Comparison of ENCODE assay signal across 30 cellular contexts in the genomic region with DNA sequence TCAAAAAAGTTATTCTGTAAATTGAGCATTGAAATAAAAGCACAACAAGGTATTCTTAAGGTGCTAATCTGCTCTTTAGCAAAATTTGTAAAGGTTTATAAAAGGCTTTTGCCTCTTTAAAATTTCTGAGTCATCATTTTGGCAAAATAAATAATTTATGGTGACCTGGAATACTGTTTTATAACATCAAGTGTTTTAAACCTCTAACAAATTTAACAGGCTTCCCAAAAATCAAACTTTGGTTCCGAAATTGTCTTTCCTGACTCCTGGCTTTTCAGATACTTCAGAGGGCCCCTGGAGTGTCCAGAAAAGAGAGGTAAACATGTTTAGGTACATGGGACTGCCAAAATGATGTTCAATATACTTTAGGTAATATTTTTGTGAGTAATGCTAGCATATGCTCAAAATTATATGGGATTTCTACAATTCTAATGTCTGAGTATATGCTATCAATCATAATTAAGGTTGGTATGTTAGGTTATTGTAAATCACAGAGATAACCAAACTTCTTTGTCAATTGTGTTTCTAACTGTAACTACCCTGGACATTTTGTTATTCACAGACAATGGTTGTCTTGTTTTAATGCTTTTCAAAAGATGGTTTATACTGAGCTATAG.
"Had no signal": no experiment of that assay in that cellular context is flagged by ENCODE, and none has a peak within 500 bp of the region (broad histone marks: within the 10 kb centered on the region; RNA-seq: fewer than 3 reads in every experiment).

No MANE protein-coding gene starts in this region.

- DNase-seq: activated CD4-positive, alpha-beta memory T cell treated with anti-CD3 and anti-CD28 coated beads for 36 hours; activated CD4-positive, alpha-beta T cell treated with anti-CD3 and anti-CD28 coated beads for 36 hours; activated CD4-positive, alpha-beta T cell treated with anti-CD3 and anti-CD28 coated beads, Interleukin-2, amount 10 ng/mL, durations not matched to agents 24 days and 14 days; activated CD4-positive, CD25-positive, alpha-beta regulatory T cell; activated CD4-positive, CD25-positive, alpha-beta regulatory T cell treated with anti-CD3 and anti-CD28 coated beads, Interleukin-2, amount 50 U/mL, for 72 hours; activated CD8-positive, alpha-beta memory T cell treated with anti-CD3 and anti-CD28 coated beads, Interleukin-2, amount 50 U/mL, for 48 hours; activated CD8-positive, alpha-beta T cell treated with anti-CD3 and anti-CD28 coated beads, Interleukin-2, amount 10 ng/mL, durations not matched to agents 7 days and 5 days; activated effector memory CD4-positive, alpha-beta T cell treated with Interleukin-2 at 50 U/mL for 16 hours; activated gamma-delta T cell treated with Interleukin-2 at 50 U/mL for 16 hours; activated naive CD4-positive, alpha-beta T cell treated with anti-CD3 and anti-CD28 coated beads, Interleukin-2, amount 50 U/mL, for 16 hours; activated naive CD4-positive, alpha-beta T cell treated with Interleukin-2 at 50 U/mL for 16 hours; activated T-cell treated with anti-CD3 and anti-CD28 coated beads for 4 hours; activated T-cell treated with anti-CD3 and anti-CD28 coated beads, Interleukin-2, amount 50 U/mL, for 24 hours; activated T-cell treated with anti-CD3 and anti-CD28 coated beads, Interleukin-2, amount 50 U/mL, for 72 hours; amniotic stem cell; anterior cingulate cortex; brain microvascular endothelial cell; dorsolateral prefrontal cortex; effector memory CD4-positive, alpha-beta T cell; endodermal cell; foreskin fibroblast; glutamatergic neuron; heart left ventricle; T-helper 2 cell had no signal

- FAIRE-seq: astrocyte, bronchial epithelial cell, frontal cortex had no signal

- H3K36me3 ChIP-seq: brain microvascular endothelial cell, heart left ventricle had no signal

- H3K27me3 ChIP-seq: brain microvascular endothelial cell, heart left ventricle had no signal

- H3K4me3 ChIP-seq: coronary artery, dorsolateral prefrontal cortex, heart left ventricle had no signal

- H3K27ac ChIP-seq: brain microvascular endothelial cell, coronary artery, dorsolateral prefrontal cortex, heart left ventricle had no signal

- ATAC-seq: activated CD4-positive, alpha-beta T cell treated with anti-CD3 and anti-CD28 coated beads for 36 hours; activated CD8-positive, alpha-beta T cell treated with anti-CD3 and anti-CD28 coated beads, Interleukin-2, amount 10 ng/mL, durations not matched to agents 7 days and 5 days; activated T-cell treated with anti-CD3 and anti-CD28 coated beads, Interleukin-2, amount 50 U/mL, for 72 hours; activated T-helper 17 cell treated with anti-CD3 and anti-CD28 coated beads, Interleukin-2, amount 50 U/mL, for 72 hours; esophagus mucosa; heart left ventricle had no signal
